16 cellular contexts compared by ENCODE assay signal in genomic region chr1:65658122-65658521, GRCh38.
DNase-seq lines count a peak whose midpoint lies in the region.
"Had no signal": no experiment of that assay in that cellular context is flagged by ENCODE, and none has a peak within 500 bp of the region (broad histone marks: within the 10 kb centered on the region; RNA-seq: fewer than 3 reads in every experiment).

No MANE protein-coding gene starts in this region.

- peak; percentile 58 for DNase-seq in Daoy (ENCODE audit: low read depth)
- DNase-seq in H4 (ENCODE audit: low spot score) = peak; percentile 22
- peak; percentile 71 for DNase-seq in RKO (ENCODE audit: low spot score)
- peak; percentile 70 for DNase-seq in fibroblast of peridontal ligament (ENCODE audit: extremely low read depth)
- no peak for DNase-seq in NCI-H2227 (lab: John Stamatoyannopoulos, UW; ENCODE audit: unreplicated experiment)
- no peak for DNase-seq in activated naive CD4-positive, alpha-beta T cell treated with Interleukin-2 at 50 U/mL for 16 hours
- no peak for DNase-seq in NCI-H2196 (lab: John Stamatoyannopoulos, UW; ENCODE audit: unreplicated experiment)
- DNase-seq: activated CD4-positive, alpha-beta T cell treated with anti-CD3 and anti-CD28 coated beads for 1 hour; activated CD8-positive, alpha-beta memory T cell treated with anti-CD3 and anti-CD28 coated beads, Interleukin-2, amount 10 ng/mL, durations not matched to agents 7 days and 5 days; DMS53; lower lobe of right lung; NCI-H187; NCI-H226; NCI-H82; Right ventricle myocardium superior; uterus had no signal

Comparison
In these comparisons a context has a peak if more than half of its experiments do, and no peak if none do; other contexts are left out.
1. DNase-seq: peak in Daoy (single experiment), H4 (single experiment), RKO (single experiment) and fibroblast of peridontal ligament (single experiment); none in NCI-H2227 (single experiment), activated naive CD4-positive, alpha-beta T cell treated with Interleukin-2 at 50 U/mL for 16 hours (single experiment) and NCI-H2196 (single experiment).